In genomic region chr1:25267288-25268142, GRCh38 we compare ENCODE assay signal across 8 cellular contexts. TPM values are rescaled to one million over a fixed set of nuclear protein-coding genes. Genes with fewer than 3 reads are reported as not detected.
A peak's percentile ranks its signal among the peaks of the same experiment; 100 is the strongest.
DNase-seq lines count a peak whose midpoint lies in the region; ATAC-seq and TF ChIP-seq lines count a peak whose summit lies in the region.
"Not testable (repeated sequence)": the region's sequence is repeated elsewhere in the genome, so short reads cannot be mapped to it uniquely, and the experiment has no call there.

No MANE protein-coding gene starts in this region.

- not testable (repeated sequence) for TF ChIP-seq POLR2A in stomach (IDR thresholded peaks at IDR 0.05)

- peak overlapping the region; percentile 52; the same call in 1 of the 2 replicates for H3K9ac ChIP-seq in MM.1S (ENCODE audit: low read length)

- peak overlapping the region; percentile 63; the same call in 1 of the 2 replicates for H3K4me2 ChIP-seq in MM.1S (ENCODE audit: low read depth, low read length)

- not testable (repeated sequence) for H3F3A ChIP-seq in MM.1S (ENCODE audit: insufficient read depth, low read length)

- H3K4me3 ChIP-seq in GM06990 (replicated peaks; ENCODE audit: low read depth, low read length) (peak overlapping the region; percentile 57), MM.1S (ENCODE audit: low read length) (peak overlapping the region; percentile 60), stomach (peak overlapping the region; percentile 50 to 62 (median 57))

- DNase-seq in GM06990 (ENCODE audit: extremely low read depth, insufficient read length) (peak; percentile 86), MM.1S (peak; percentile 73), fibroblast of the conjunctiva (ENCODE audit: low read depth) (peak; percentile 9), nucleus accumbens (lab: John Stamatoyannopoulos, UW) (peak in 43 of 56 donors; percentile 7 to 87 (median 62)), stomach (peak; percentile 79)
- peak; percentile 91 for DNase-seq in activated gamma-delta T cell treated with anti-CD3 and anti-CD28 coated beads, Interleukin-2, amount 50 U/mL, for 16 hours (ENCODE audit: low read depth)

- H3K36me3 ChIP-seq in GM06990 (ENCODE audit: control insufficient read depth, insufficient read depth, low read length); MM.1S (replicated peaks; ENCODE audit: insufficient read depth, low read length); stomach: not testable (repeated sequence)

- TF ChIP-seq EP300 in stomach (IDR thresholded peaks at IDR 0.05) = not testable (repeated sequence)

- ATAC-seq in HG02588 (IDR thresholded peaks at IDR 0.05; ENCODE audit: unreplicated experiment) (peak; percentile 78), SK-N-SH treated with all-trans-retinoic acid at 6 μM for 48 hours (peak; percentile 91)

- 0 to 4% (median 1%) methylated on average over 3 to 38 of the region's 56 CpGs for WGBS in stomach, 5 donors

- not testable (repeated sequence) for H3K9me3 ChIP-seq in MM.1S (replicated peaks; ENCODE audit: insufficient read depth, low read length); stomach

- H3K27ac ChIP-seq in MM.1S (ENCODE audit: low read length) (peak overlapping the region; percentile 67; the same call in 1 of the 2 replicates), stomach (peak overlapping the region; percentile 71 to 99 (median 87))

- not testable (repeated sequence) for TF ChIP-seq CTCF in GM06990 (IDR thresholded peaks at IDR 0.05; ENCODE audit: insufficient read depth, low read length, poor library complexity, severe bottlenecking); MM.1S (IDR thresholded peaks at IDR 0.05; ENCODE audit: low read length); stomach (IDR thresholded peaks at IDR 0.05)

- intact Hi-C loops in stomach (cut with DNase I; ENCODE audit: low total_unique reads) = not testable (repeated sequence)

- H3K4me1 ChIP-seq in MM.1S (ENCODE audit: low read length) = not testable (repeated sequence)
- peaks cover 0 to 15% (median 6%) of the 10 kb centered on the region in 4 donors for H3K4me1 ChIP-seq in stomach

- peak overlapping the region; percentile 84 for H2AFZ ChIP-seq in MM.1S (ENCODE audit: low read length)

- H3K27me3 ChIP-seq in GM06990 (replicated peaks; ENCODE audit: control insufficient read depth, insufficient read depth, low read length); MM.1S (replicated peaks; ENCODE audit: insufficient read depth, low read length); stomach: not testable (repeated sequence)

- H3K79me2 ChIP-seq in MM.1S (ENCODE audit: low read length) = not testable (repeated sequence)

- H3K9me2 ChIP-seq in MM.1S (replicated peaks; ENCODE audit: insufficient read depth, low read length) = not testable (repeated sequence)

- H4K20me1 ChIP-seq in MM.1S (ENCODE audit: insufficient read depth, low read length) = not testable (repeated sequence)

RNA-seq across cellular contexts. Expression of gene RHD, which starts 4.8 kb away (rescaled TPM):
- under 1 TPM in 1 of 5 donors, not detected in 4; 0.18 TPM for total RNA-seq in stomach
- not detected for polyA plus RNA-seq in stomach

RNA-seq across cellular contexts. Expression of gene RSRP1, which starts 20.3 kb away (rescaled TPM):
- 100 to 1,000 TPM in 4 of 5 donors, 10 to 100 TPM in 1; 95.8 to 476 (median 158) TPM for total RNA-seq in stomach
- 100 to 1,000 TPM in 1 of 3 donors, 10 to 100 TPM in 2; 12.8 to 211 (median 44.2) TPM for polyA plus RNA-seq in stomach

RNA-seq across cellular contexts. Expression of gene SYF2, which starts 35.2 kb away (rescaled TPM):
- total RNA-seq in stomach = 10 to 100 TPM; 17.9 to 57.3 (median 29.8) TPM
- 100 to 1,000 TPM in 1 of 3 donors, 10 to 100 TPM in 2; 71.1 to 146 (median 85.2) TPM for polyA plus RNA-seq in stomach

Comparison
In these comparisons a context has a peak if more than half of its experiments do, and no peak if none do; other contexts are left out.
1. Peak in every context shown above with its lines: DNase-seq, ATAC-seq, H3K4me3 ChIP-seq and H3K27ac ChIP-seq.
2. DNase-seq: peak in every context shown above with its lines; median percentile 91 in activated gamma-delta T cell treated with anti-CD3 and anti-CD28 coated beads, Interleukin-2, amount 50 U/mL, for 16 hours; 86 in GM06990; 79 in stomach; 73 in MM.1S; 62 in nucleus accumbens; 9 in fibroblast of the conjunctiva.